In genomic region chr3:27467545-27467944, GRCh38 we compare ENCODE assay signal across 8 cellular contexts. TPM values are rescaled to one million over a fixed set of nuclear protein-coding genes. Genes with fewer than 3 reads are reported as not detected.
DNase-seq lines count a peak whose midpoint lies in the region; ATAC-seq, FAIRE-seq and TF ChIP-seq lines count a peak whose summit lies in the region.

No MANE protein-coding gene starts in this region.

- peak overlapping the region in 3 of 8 donors; percentile 4 to 44 (median 39) for H3K4me3 Mint-ChIP-seq in CD4-positive, alpha-beta memory T cell
- H3K4me3 Mint-ChIP-seq in brain, result no peak overlapping the region

- H3K27ac ChIP-seq in CD4-positive, alpha-beta memory T cell (ENCODE audit: low read depth, low read length), result no peak overlapping the region
- no peak overlapping the region for H3K27ac ChIP-seq in upper lobe of left lung

- H3K27ac Mint-ChIP-seq in CD4-positive, alpha-beta memory T cell, result peak overlapping the region in 5 of 7 donors; percentile 6 to 63 (median 27)
- H3K27ac Mint-ChIP-seq in brain, result peak overlapping the region in 2 of 5 experiments; percentile 2 to 22

- TF ChIP-seq CTCF in brain (conservative IDR thresholded peaks at IDR 0.05) (peak; percentile 43 to 51), kidney epithelial cell (IDR thresholded peaks at IDR 0.05; ENCODE audit: insufficient read depth, low read length, poor library complexity, severe bottlenecking) (peak; percentile 52), upper lobe of left lung (IDR thresholded peaks at IDR 0.05) (peak in 5 of 6 experiments; percentile 25 to 59 (median 58))

- H3K4me1 Mint-ChIP-seq in CD4-positive, alpha-beta memory T cell, result peaks cover 25 to 57% (median 35%) of the 10 kb centered on the region in 4 donors
- H3K4me1 Mint-ChIP-seq in brain, result peaks cover 10% of the 10 kb centered on the region

- H3K9me3 Mint-ChIP-seq in CD4-positive, alpha-beta memory T cell, result no peaks in the 10 kb centered on the region
- peaks cover 11 to 38% (median 17%) of the 10 kb centered on the region in 5 experiments for H3K9me3 Mint-ChIP-seq in brain

- CTCF ChIA-PET in CD4-positive, alpha-beta memory T cell (lab: Charles Lee; ENCODE audit: partially characterized antibody), result interaction anchor here (0.6 to 4.8 kb wide), 38 partner anchors 8 to 333 kb away, joined by 3 to 45 read pairs (median 5); partner anchors contain the start of genes NEK10 and SLC4A7

- H3K4me1 ChIP-seq in CD4-positive, alpha-beta memory T cell (ENCODE audit: insufficient read depth, low read length), result peaks cover 30% of the 10 kb centered on the region
- peaks cover 0 to 6% (median 0%) of the 10 kb centered on the region in 4 donors for H3K4me1 ChIP-seq in upper lobe of left lung

- peak; percentile 60 for FAIRE-seq in GM18507 (lab: Jason Lieb, UNC)

- POLR2A ChIA-PET in CD4-positive, alpha-beta memory T cell (lab: Charles Lee; ENCODE audit: partially characterized antibody), result interaction anchor here (0.8 to 1.4 kb wide), 3 partner anchors 12 to 394 kb away, joined by 3 to 5 read pairs (median 4); partner anchors contain the start of gene SLC4A7

- no peaks in the 10 kb centered on the region for H3K36me3 ChIP-seq in CD4-positive, alpha-beta memory T cell (ENCODE audit: insufficient read depth, low read length)
- H3K36me3 ChIP-seq in kidney epithelial cell (ENCODE audit: control insufficient read depth, insufficient read depth, low read length), result no peaks in the 10 kb centered on the region
- no peaks in the 10 kb centered on the region for H3K36me3 ChIP-seq in upper lobe of left lung

- no peaks in the 10 kb centered on the region for H3K9me3 ChIP-seq in CD4-positive, alpha-beta memory T cell (ENCODE audit: control insufficient read depth in 1 of 2, low read length in 2 of 2)
- H3K9me3 ChIP-seq in upper lobe of left lung, result no peaks in the 10 kb centered on the region

- DNase-seq in CD4-positive, alpha-beta memory T cell, result peak in 4 of 5 donors; percentile 41 to 49 (median 42)
- no peak for DNase-seq in GM18507 (ENCODE audit: extremely low spot score, insufficient read length, low read depth)
- peak; percentile 29 to 51 for DNase-seq in NCI-H2081 (lab: John Stamatoyannopoulos, UW)
- no peak for DNase-seq in kidney epithelial cell (ENCODE audit: low read depth)
- no peak for DNase-seq in upper lobe of left lung
- DNase-seq in stimulated activated CD4-positive, alpha-beta T cell treated with anti-CD3 and anti-CD28 coated beads, Interleukin-4, amount 100 ng/mL, for 1 hour, result no peak

- no peak overlapping the region for H3K4me3 ChIP-seq in CD4-positive, alpha-beta memory T cell (ENCODE audit: low read length in 2 of 2)
- H3K4me3 ChIP-seq in kidney epithelial cell (ENCODE audit: low read depth, low read length) (no peak overlapping the region), upper lobe of left lung (no peak overlapping the region)

- H3K27me3 Mint-ChIP-seq in CD4-positive, alpha-beta memory T cell, result no peaks in the 10 kb centered on the region
- no peaks in the 10 kb centered on the region for H3K27me3 Mint-ChIP-seq in brain

- ATAC-seq in HG02763 (IDR thresholded peaks at IDR 0.05; ENCODE audit: unreplicated experiment) (peak; percentile 79), upper lobe of left lung (ENCODE audit: low FRiP score in 2 of 2) (peak; percentile 49 to 80)

- 19 to 20% methylated on average over 3 of the region's 3 CpGs for WGBS in upper lobe of left lung, 2 donors

- peaks cover 10 to 13% of the 10 kb centered on the region in 2 donors for H3K36me3 Mint-ChIP-seq in CD4-positive, alpha-beta memory T cell
- H3K36me3 Mint-ChIP-seq in brain, result peaks cover 73% of the 10 kb centered on the region

- no peaks in the 10 kb centered on the region for H3K27me3 ChIP-seq in CD4-positive, alpha-beta memory T cell (ENCODE audit: insufficient read depth, low read length)
- no peaks in the 10 kb centered on the region for H3K27me3 ChIP-seq in kidney epithelial cell (ENCODE audit: control insufficient read depth, insufficient read depth, low read length)
- H3K27me3 ChIP-seq in upper lobe of left lung, result no peaks in the 10 kb centered on the region

- intact Hi-C loops in CD4-positive, alpha-beta memory T cell (cut with micrococcal nuclease), result loop anchor here (1.0 to 5.0 kb wide), 5 partner anchors 12 to 333 kb away; no protein-coding TSS in a partner anchor

- TF ChIP-seq POLR2A in upper lobe of left lung (IDR thresholded peaks at IDR 0.05), result no peak

- TF ChIP-seq EP300 in upper lobe of left lung (IDR thresholded peaks at IDR 0.05), result no peak

RNA-seq across cellular contexts. Expression of gene SLC4A7, which starts 16.6 kb away (rescaled TPM):
- 100 to 1,000 TPM in 1 of 2 experiments, 10 to 100 TPM in 1; 98.5 to 103 TPM for total RNA-seq in CD4-positive, alpha-beta memory T cell
- polyA plus RNA-seq in CD4-positive, alpha-beta memory T cell, result 10 to 100 TPM; 12.7 to 23.4 TPM
- 1.2 TPM for polyA plus RNA-seq in brain (ENCODE audit: insufficient read depth, low read depth, low replicate concordance)
- total RNA-seq in kidney epithelial cell (28.3 and 28.6 TPM in 2 replicates), upper lobe of left lung (10 to 100 TPM; 11.8 to 40.5 (median 19.6) TPM)

Comparison
In these comparisons a context has a peak if more than half of its experiments do, and no peak if none do; other contexts are left out.
1. DNase-seq: peak in CD4-positive, alpha-beta memory T cell (4 of 5) and NCI-H2081 (2 of 2); none in GM18507 (single experiment), kidney epithelial cell (single experiment), upper lobe of left lung (0 of 2) and stimulated activated CD4-positive, alpha-beta T cell treated with anti-CD3 and anti-CD28 coated beads, Interleukin-4, amount 100 ng/mL, for 1 hour (single experiment).
2. Peak in every context shown above with its lines, with median percentiles within 50 percentile points of each other: CTCF ChIP-seq.